8 cellular contexts compared by ENCODE assay signal in the genomic region with DNA sequence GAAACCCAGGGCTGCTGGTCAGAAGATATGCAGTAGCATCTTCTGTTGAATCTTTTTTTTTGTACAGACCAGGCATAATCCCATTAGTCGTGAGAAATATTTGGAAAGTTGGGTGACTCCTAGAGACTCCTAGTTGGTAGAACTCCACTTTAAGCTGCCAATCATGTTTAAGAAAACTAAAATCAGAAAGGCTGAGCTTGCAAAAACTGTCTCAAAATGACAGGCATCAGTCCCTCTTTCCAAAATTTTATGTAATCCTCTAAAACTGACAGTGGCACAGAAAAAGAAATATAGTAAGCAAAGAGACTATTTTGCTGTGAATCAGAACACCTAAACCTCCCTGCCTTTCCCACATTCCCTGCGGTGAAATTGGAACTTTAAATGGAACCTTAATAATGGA.
"Had no signal": no experiment of that assay in that cellular context is flagged by ENCODE, and none has a peak within 500 bp of the region (broad histone marks: within the 10 kb centered on the region; RNA-seq: fewer than 3 reads in every experiment).

No MANE protein-coding gene starts in this region.

- FAIRE-seq: G401.6, GM12878, GM12891, GM12892, GM18507, GM19239 had no signal

- H3K4me3 ChIP-seq: GM12878 had no signal

- DNase-seq: GDM1, GF-D8 had no signal

- ATAC-seq: GM12878 had no signal
